Comparison of ENCODE assay signal across 20 cellular contexts in genomic region chr5:67696446-67696845, GRCh38.
DNase-seq lines count a peak whose midpoint lies in the region.
"Had no signal": no experiment of that assay in that cellular context is flagged by ENCODE, and none has a peak within 500 bp of the region (broad histone marks: within the 10 kb centered on the region; RNA-seq: fewer than 3 reads in every experiment).

No MANE protein-coding gene starts in this region.

- no peak overlapping the region for H2BK12ac ChIP-seq in mesenchymal stem cell (ENCODE audit: low read length in 2 of 2)

- DNase-seq in NCI-H2171 treated with DMSO at 0.1 percent for 48 hours (lab: John Stamatoyannopoulos, UW) (peak; percentile 0), NCI-H2171 (lab: John Stamatoyannopoulos, UW) (no peak), G401 (ENCODE audit: low spot score) (peak; percentile 80), cerebellar cortex (ENCODE audit: low spot score) (peak; percentile 80), mesenchymal stem cell (no peak), NK-92 (lab: John Stamatoyannopoulos, UW; ENCODE audit: unreplicated experiment) (no peak), NCI-H146 treated with DMSO at 0.1 percent for 48 hours (lab: John Stamatoyannopoulos, UW; ENCODE audit: unreplicated experiment) (no peak), retina (no peak)
- DNase-seq: AML-193; Caco-2; Calu3; CD4-positive, alpha-beta T cell; CD8-positive, alpha-beta T cell; DMS79 treated with DMSO at 0.1 percent for 48 hours; GDM1 had no signal

- H3K4me1 ChIP-seq in mesenchymal stem cell (ENCODE audit: control insufficient read depth, insufficient read depth, low read depth, low read length), result no peaks in the 10 kb centered on the region
- H3K4me1 ChIP-seq: A549; BLaER1 treated with 17β-estradiol and CSF1 and Interleukin-3, amounts not matched to agents 10 nM and 100 nM had no signal

- no peak overlapping the region for H3K27ac ChIP-seq in mesenchymal stem cell (ENCODE audit: low read length, poor library complexity, severe bottlenecking)
- H3K27ac ChIP-seq: 22Rv1; A549; BLaER1 treated with 17β-estradiol and CSF1 and Interleukin-3, amounts not matched to agents 10 nM and 100 nM; C4-2B had no signal

- H2BK5ac ChIP-seq in mesenchymal stem cell (ENCODE audit: low read depth, low read length, poor library complexity, severe bottlenecking), result no peak overlapping the region

- H2BK120ac ChIP-seq in mesenchymal stem cell (ENCODE audit: low read depth, low read length), result no peak overlapping the region

- H3K4ac ChIP-seq in mesenchymal stem cell (ENCODE audit: low read depth in 1 of 2, low read length in 2 of 2), result no peak overlapping the region

- no peak overlapping the region for H3K14ac ChIP-seq in mesenchymal stem cell (ENCODE audit: low read length in 2 of 2)

- no peak overlapping the region for H3K4me3 ChIP-seq in mesenchymal stem cell (ENCODE audit: insufficient read depth in 1 of 2, low read depth in 1 of 2, low read length in 2 of 2)
- H3K4me3 ChIP-seq: A549; BLaER1 treated with 17β-estradiol and CSF1 and Interleukin-3, amounts not matched to agents 10 nM and 100 nM; GM12878 had no signal

- WGBS in mesenchymal stem cell, result 78% methylated on average over 1 of the region's 1 CpG

- H2AFZ ChIP-seq in mesenchymal stem cell (ENCODE audit: low read depth, low read length), result no peak overlapping the region

- no peaks in the 10 kb centered on the region for H3K79me1 ChIP-seq in mesenchymal stem cell (replicated peaks; ENCODE audit: low read length, poor library complexity, severe bottlenecking)

- no peaks in the 10 kb centered on the region for H3K27me3 ChIP-seq in mesenchymal stem cell (ENCODE audit: control insufficient read depth in 1 of 2, insufficient read depth in 1 of 2, low read length in 2 of 2)
- H3K27me3 ChIP-seq: BLaER1 treated with 17β-estradiol and CSF1 and Interleukin-3, amounts not matched to agents 10 nM and 100 nM had no signal

- H3K23ac ChIP-seq in mesenchymal stem cell (ENCODE audit: low read length in 2 of 2), result no peak overlapping the region

- H2BK15ac ChIP-seq in mesenchymal stem cell (ENCODE audit: low read depth, poor library complexity, severe bottlenecking), result peak overlapping the region; percentile 64

- no peak overlapping the region for H3K18ac ChIP-seq in mesenchymal stem cell (ENCODE audit: low read depth in 1 of 2, low read length in 2 of 2)

- H2AK5ac ChIP-seq in mesenchymal stem cell (ENCODE audit: low read length, severe bottlenecking), result no peak overlapping the region

- no peaks in the 10 kb centered on the region for H3K36me3 ChIP-seq in mesenchymal stem cell (ENCODE audit: control insufficient read depth in 1 of 2, insufficient read depth in 2 of 2, low read depth in 1 of 2, low read length in 2 of 2)
- H3K36me3 ChIP-seq: BLaER1 treated with 17β-estradiol and CSF1 and Interleukin-3, amounts not matched to agents 10 nM and 100 nM had no signal

- H4K8ac ChIP-seq in mesenchymal stem cell (ENCODE audit: low read length), result no peak overlapping the region

- no peak overlapping the region for H3K4me2 ChIP-seq in mesenchymal stem cell (ENCODE audit: low read length, poor library complexity, severe bottlenecking)
- H3K4me2 ChIP-seq: A549; BLaER1 treated with 17β-estradiol and CSF1 and Interleukin-3, amounts not matched to agents 10 nM and 100 nM had no signal

- H3K9ac ChIP-seq in mesenchymal stem cell (ENCODE audit: low read length), result no peak overlapping the region
- H3K9ac ChIP-seq: BLaER1 treated with 17β-estradiol and CSF1 and Interleukin-3, amounts not matched to agents 10 nM and 100 nM had no signal

- H3K9me3 ChIP-seq in mesenchymal stem cell (ENCODE audit: control insufficient read depth, low read length), result peaks cover 17% of the 10 kb centered on the region
- H3K9me3 ChIP-seq: A549; BLaER1 treated with 17β-estradiol and CSF1 and Interleukin-3, amounts not matched to agents 10 nM and 100 nM had no signal

- in situ Hi-C loops in G401 (cut with HindIII; ENCODE audit: low sequenced_read_pairs), result no loop called here

- no peak overlapping the region for H4K91ac ChIP-seq in mesenchymal stem cell (ENCODE audit: low read length)

Comparison
In these comparisons a context has a peak if more than half of its experiments do, and no peak if none do; other contexts are left out.
1. DNase-seq: peak in NCI-H2171 treated with DMSO at 0.1 percent for 48 hours (single experiment), G401 (single experiment) and cerebellar cortex (single experiment); none in NCI-H2171 (single experiment), mesenchymal stem cell (single experiment), NK-92 (single experiment), NCI-H146 treated with DMSO at 0.1 percent for 48 hours (single experiment) and retina (single experiment).